8 cellular contexts compared by ENCODE assay signal in genomic region chr11:67955461-67956007, GRCh38. TPM values are rescaled to one million over a fixed set of nuclear protein-coding genes. Genes with fewer than 3 reads are reported as not detected.
DNase-seq lines count a peak whose midpoint lies in the region; ATAC-seq and TF ChIP-seq lines count a peak whose summit lies in the region.
"Not testable (repeated sequence)": the region's sequence is repeated elsewhere in the genome, so short reads cannot be mapped to it uniquely, and the experiment has no call there.

No MANE protein-coding gene starts in this region.

- not testable (repeated sequence) for H3K9me3 Mint-ChIP-seq in CD8-positive, alpha-beta T cell; neural crest cell

- H3K36me3 Mint-ChIP-seq in CD8-positive, alpha-beta T cell; neural crest cell (ENCODE audit: low read depth): not testable (repeated sequence)

- not testable (repeated sequence) for H3K4me1 ChIP-seq in CD8-positive, alpha-beta T cell (ENCODE audit: insufficient read depth, low read length); heart left ventricle

- ATAC-seq in CD8-positive, alpha-beta T cell, result peak; percentile 54
- peak in 3 of 4 donors; percentile 72 to 81 (median 81) for ATAC-seq in heart left ventricle

- in situ Hi-C loops in astrocyte of the spinal cord (cut with HindIII; ENCODE audit: low sequenced_read_pairs), result not testable (repeated sequence)

- H3K9me3 ChIP-seq in CD8-positive, alpha-beta T cell (ENCODE audit: low read length); heart left ventricle: not testable (repeated sequence)

- POLR2A ChIA-PET in CD8-positive, alpha-beta T cell (lab: Charles Lee), result interaction anchor here (0.6 kb wide), 1 partner anchor 582 kb away, joined by 3 read pairs; the partner anchor contains the start of gene CLCF1

- peaks cover 25% of the 10 kb centered on the region for H3K27me3 Mint-ChIP-seq in CD8-positive, alpha-beta T cell (ENCODE audit: low read depth)
- H3K27me3 Mint-ChIP-seq in neural crest cell (ENCODE audit: low read depth), result peaks cover 63% of the 10 kb centered on the region

- peak; percentile 55 to 90 (median 73) for DNase-seq in CD8-positive, alpha-beta T cell
- DNase-seq in HT-29 (ENCODE audit: low spot score) (peak; percentile 83), NCI-H748 treated with DMSO at 0.1 percent for 48 hours (lab: John Stamatoyannopoulos, UW) (peak; percentile 23), astrocyte of the spinal cord (ENCODE audit: low read depth, low spot score) (peak; percentile 38), heart left ventricle (peak; percentile 61 to 90 (median 73)), neural crest cell (ENCODE audit: low read depth, low spot score) (peak; percentile 87)
- peak; percentile 92 for DNase-seq in activated CD4-positive, CD25-positive, alpha-beta regulatory T cell treated with anti-CD3 and anti-CD28 coated beads, Interleukin-2, amount 50 U/mL, for 72 hours
- peak; percentile 59 to 60 for DNase-seq in stimulated activated CD8-positive, alpha-beta memory T cell treated with anti-CD3 and anti-CD28 coated beads, Interleukin-4, amount 100 ng/mL, for 1 hour (ENCODE audit: low read depth in 2 of 2, low spot score in 1 of 2)

- H3K4me3 ChIP-seq in CD8-positive, alpha-beta T cell (ENCODE audit: low read depth, low read length), result peak overlapping the region; percentile 57
- H3K4me3 ChIP-seq in astrocyte of the spinal cord (ENCODE audit: low read depth, low read length), result peak overlapping the region; percentile 32
- H3K4me3 ChIP-seq in heart left ventricle, result peak overlapping the region in 11 of 12 donors; percentile 33 to 65 (median 57)

- intact Hi-C loops in CD8-positive, alpha-beta T cell (cut with DNase I, micrococcal nuclease), result loop anchor here in 1 of 2 experiments (1.0 kb wide), 1 partner anchor 95 kb away; no protein-coding TSS in a partner anchor
- intact Hi-C loops in heart left ventricle (cut with DNase I), result not testable (repeated sequence)

- CTCF ChIA-PET in CD8-positive, alpha-beta T cell (lab: Charles Lee), result interaction anchor here (0.7 to 2.0 kb wide), 6 partner anchors 30 to 141 kb away, joined by 3 to 6 read pairs (median 3); no protein-coding TSS in a partner anchor

- H3K27ac ChIP-seq in CD8-positive, alpha-beta T cell (ENCODE audit: low read depth, low read length); heart left ventricle: not testable (repeated sequence)

- H3K36me3 ChIP-seq in CD8-positive, alpha-beta T cell (ENCODE audit: insufficient read depth, low read length); heart left ventricle: not testable (repeated sequence)

- not testable (repeated sequence) for H3K4me1 Mint-ChIP-seq in CD8-positive, alpha-beta T cell (ENCODE audit: low read depth); neural crest cell

- H3K27me3 ChIP-seq in CD8-positive, alpha-beta T cell (ENCODE audit: insufficient read depth, low read length), result not testable (repeated sequence)
- peaks cover 0 to 19% (median 0%) of the 10 kb centered on the region in 9 donors for H3K27me3 ChIP-seq in heart left ventricle

- not testable (repeated sequence) for TF ChIP-seq POLR2A in heart left ventricle (IDR thresholded peaks at IDR 0.05)

- TF ChIP-seq CTCF in CD8-positive, alpha-beta T cell (IDR thresholded peaks at IDR 0.05), result peak; percentile 65
- TF ChIP-seq CTCF in astrocyte of the spinal cord (IDR thresholded peaks at IDR 0.05; ENCODE audit: low read depth, low read length), result peak; percentile 58
- peak; percentile 48 to 93 (median 76) for TF ChIP-seq CTCF in heart left ventricle (IDR thresholded peaks at IDR 0.05)
- peak; percentile 79 for TF ChIP-seq CTCF in neural crest cell (conservative IDR thresholded peaks at IDR 0.05)

- peak overlapping the region; percentile 85 for H3K27ac Mint-ChIP-seq in CD8-positive, alpha-beta T cell
- not testable (repeated sequence) for H3K27ac Mint-ChIP-seq in neural crest cell (ENCODE audit: unreplicated experiment)

- 0 to 1% (median 0%) methylated on average over 1 to 57 of the region's 57 CpGs for WGBS in heart left ventricle, 4 donors

- peak overlapping the region; percentile 79 for H3K4me3 Mint-ChIP-seq in CD8-positive, alpha-beta T cell
- H3K4me3 Mint-ChIP-seq in neural crest cell, result peak overlapping the region; percentile 77

RNA-seq across cellular contexts. Expression of gene UNC93B1, which starts 48.4 kb away (rescaled TPM):
- 10 to 100 TPM; 14.4 to 15.6 TPM for total RNA-seq in CD8-positive, alpha-beta T cell
- total RNA-seq in HT-29 (2014; rRNA removed; shearing (Covaris generic)), result 164 and 197 TPM in 2 replicates
- total RNA-seq in heart left ventricle (10 to 100 TPM in 3 of 9 donors, 1 to 10 TPM in 6; 5.2 to 34.2 (median 7.9) TPM), neural crest cell (3.9 and 4.3 TPM in 2 replicates)
- polyA plus RNA-seq in heart left ventricle, result 1 to 10 TPM; 5.0 to 6.5 TPM

RNA-seq across cellular contexts. Expression of gene ALDH3B1, which starts 54.6 kb away (rescaled TPM):
- not detected for total RNA-seq in CD8-positive, alpha-beta T cell
- total RNA-seq in HT-29 (2014; rRNA removed; shearing (Covaris generic)), result 108 and 113 TPM in 2 replicates
- total RNA-seq in heart left ventricle (10 to 100 TPM in 2 of 9 donors, 1 to 10 TPM in 7; 2.3 to 25.4 (median 6.1) TPM), neural crest cell (0.23 and 0.35 TPM in 2 replicates)
- 1 to 10 TPM; 2.7 to 3.3 TPM for polyA plus RNA-seq in heart left ventricle

Comparison
In these comparisons a context has a peak if more than half of its experiments do, and no peak if none do; other contexts are left out.
1. DNase-seq: peak in every context shown above with its lines; median percentile 92 in activated CD4-positive, CD25-positive, alpha-beta regulatory T cell treated with anti-CD3 and anti-CD28 coated beads, Interleukin-2, amount 50 U/mL, for 72 hours; 87 in neural crest cell; 83 in HT-29; 73 in CD8-positive, alpha-beta T cell; 73 in heart left ventricle; 60 in stimulated activated CD8-positive, alpha-beta memory T cell treated with anti-CD3 and anti-CD28 coated beads, Interleukin-4, amount 100 ng/mL, for 1 hour; 38 in astrocyte of the spinal cord; 23 in NCI-H748 treated with DMSO at 0.1 percent for 48 hours.